1 cellular context compared by ENCODE assay signal in genomic region chr3:71725279-71725991, GRCh38.
TF ChIP-seq lines count a peak whose summit lies in the region.

Gene EIF4E3, minus strand, starts transcription at chr3:71725402. Its CDS starts 35 bp downstream, at chr3:71725367.

TF ChIP-seq in WTC11, 78 proteins besides CTCF, POLR2A, EP300 and RAD21 (continued from another document):
- TF ChIP-seq, protein P1, sequence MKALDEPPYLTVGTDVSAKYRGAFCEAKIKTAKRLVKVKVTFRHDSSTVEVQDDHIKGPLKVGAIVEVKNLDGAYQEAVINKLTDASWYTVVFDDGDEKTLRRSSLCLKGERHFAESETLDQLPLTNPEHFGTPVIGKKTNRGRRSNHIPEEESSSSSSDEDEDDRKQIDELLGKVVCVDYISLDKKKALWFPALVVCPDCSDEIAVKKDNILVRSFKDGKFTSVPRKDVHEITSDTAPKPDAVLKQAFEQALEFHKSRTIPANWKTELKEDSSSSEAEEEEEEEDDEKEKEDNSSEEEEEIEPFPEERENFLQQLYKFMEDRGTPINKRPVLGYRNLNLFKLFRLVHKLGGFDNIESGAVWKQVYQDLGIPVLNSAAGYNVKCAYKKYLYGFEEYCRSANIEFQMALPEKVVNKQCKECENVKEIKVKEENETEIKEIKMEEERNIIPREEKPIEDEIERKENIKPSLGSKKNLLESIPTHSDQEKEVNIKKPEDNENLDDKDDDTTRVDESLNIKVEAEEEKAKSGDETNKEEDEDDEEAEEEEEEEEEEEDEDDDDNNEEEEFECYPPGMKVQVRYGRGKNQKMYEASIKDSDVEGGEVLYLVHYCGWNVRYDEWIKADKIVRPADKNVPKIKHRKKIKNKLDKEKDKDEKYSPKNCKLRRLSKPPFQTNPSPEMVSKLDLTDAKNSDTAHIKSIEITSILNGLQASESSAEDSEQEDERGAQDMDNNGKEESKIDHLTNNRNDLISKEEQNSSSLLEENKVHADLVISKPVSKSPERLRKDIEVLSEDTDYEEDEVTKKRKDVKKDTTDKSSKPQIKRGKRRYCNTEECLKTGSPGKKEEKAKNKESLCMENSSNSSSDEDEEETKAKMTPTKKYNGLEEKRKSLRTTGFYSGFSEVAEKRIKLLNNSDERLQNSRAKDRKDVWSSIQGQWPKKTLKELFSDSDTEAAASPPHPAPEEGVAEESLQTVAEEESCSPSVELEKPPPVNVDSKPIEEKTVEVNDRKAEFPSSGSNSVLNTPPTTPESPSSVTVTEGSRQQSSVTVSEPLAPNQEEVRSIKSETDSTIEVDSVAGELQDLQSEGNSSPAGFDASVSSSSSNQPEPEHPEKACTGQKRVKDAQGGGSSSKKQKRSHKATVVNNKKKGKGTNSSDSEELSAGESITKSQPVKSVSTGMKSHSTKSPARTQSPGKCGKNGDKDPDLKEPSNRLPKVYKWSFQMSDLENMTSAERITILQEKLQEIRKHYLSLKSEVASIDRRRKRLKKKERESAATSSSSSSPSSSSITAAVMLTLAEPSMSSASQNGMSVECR (CRISPR knock-in tag; IDR thresholded peaks at IDR 0.05; ENCODE audit: borderline replicate concordance), result 0 out of 2 replicates have a peak, but pooled peaks have one; percentile 22
- TF ChIP-seq ZNF232 (CRISPR knock-in tag; IDR thresholded peaks at IDR 0.05), result no peak
- TF ChIP-seq FOXP1 (CRISPR knock-in tag; IDR thresholded peaks at IDR 0.05; ENCODE audit: borderline replicate concordance), result 0 out of 2 replicates have a peak, but pooled peaks have one; percentile 46
